Comparison of ENCODE assay signal across 11 cellular contexts in the genomic region with DNA sequence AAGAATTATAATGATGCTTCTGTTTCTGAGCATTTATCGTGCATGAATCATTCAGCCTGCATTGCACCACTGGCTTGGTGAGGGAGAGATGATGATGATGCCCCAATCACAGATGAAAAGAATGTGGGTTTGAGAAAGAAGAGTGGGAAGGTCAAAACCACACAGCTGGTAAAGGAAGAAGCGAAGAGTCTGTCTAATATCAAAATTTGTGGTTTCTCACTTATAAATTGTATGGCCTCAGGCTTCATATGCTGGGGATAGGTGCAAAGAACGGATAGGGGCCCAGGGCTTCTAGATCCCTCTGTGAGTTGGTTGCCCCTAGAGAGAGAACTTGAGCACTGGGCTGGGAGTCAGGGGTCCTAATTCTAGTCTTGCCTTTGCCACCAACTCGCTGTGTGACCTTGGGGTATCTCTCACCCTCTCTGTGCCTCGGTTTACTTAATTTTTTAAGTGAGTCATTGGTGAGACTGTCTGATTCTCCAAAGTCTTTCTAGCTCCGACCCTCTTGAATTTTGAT. TPM values are rescaled to one million over a fixed set of nuclear protein-coding genes. Genes with fewer than 3 reads are reported as not detected.
DNase-seq lines count a peak whose midpoint lies in the region; ATAC-seq and TF ChIP-seq lines count a peak whose summit lies in the region.
"Had no signal": no experiment of that assay in that cellular context is flagged by ENCODE, and none has a peak within 500 bp of the region (broad histone marks: within the 10 kb centered on the region; RNA-seq: fewer than 3 reads in every experiment).

No MANE protein-coding gene starts in this region.

- no peak for TF ChIP-seq POLR2A in esophagus squamous epithelium (IDR thresholded peaks at IDR 0.05)

- peak; percentile 62 to 69 for ATAC-seq in activated T-cell treated with anti-CD3 and anti-CD28 coated beads, Interleukin-2, amount 50 U/mL, for 4 hours
- ATAC-seq: Panc1 had no signal

- TF ChIP-seq CTCF in A673 (conservative IDR thresholded peaks at IDR 0.05; ENCODE audit: low read depth, low read length) (no peak), esophagus squamous epithelium (IDR thresholded peaks at IDR 0.05) (no peak)

- no peaks in the 10 kb centered on the region for H3K27me3 Mint-ChIP-seq in activated T-cell treated with anti-CD3 and anti-CD28 coated beads, Interleukin-2, amount 50 U/mL, for 4 hours (ENCODE audit: low read depth)

- CTCF ChIA-PET in A673 (lab: Charles Lee): no interaction called here

- intact Hi-C loops in A673 (cut with micrococcal nuclease; ENCODE audit: unreplicated experiment): no loop called here
- intact Hi-C loops in esophagus squamous epithelium (cut with DNase I): no loop called here

- WGBS in esophagus squamous epithelium, 2 donors: 68 to 69% methylated on average over 5 to 6 of the region's 6 CpGs

- H3K4me3 ChIP-seq in A673 (ENCODE audit: low read depth, low read length, poor library complexity, severe bottlenecking): no peak overlapping the region
- H3K4me3 ChIP-seq in esophagus squamous epithelium: no peak overlapping the region

- H3K9me3 ChIP-seq in A673 (ENCODE audit: low read depth, low read length, poor library complexity, severe bottlenecking) (no peaks in the 10 kb centered on the region), esophagus squamous epithelium (no peaks in the 10 kb centered on the region)

- H3K4me1 Mint-ChIP-seq in activated T-cell treated with anti-CD3 and anti-CD28 coated beads, Interleukin-2, amount 50 U/mL, for 4 hours (ENCODE audit: low read depth): peaks cover 62% of the 10 kb centered on the region

- H3K36me3 ChIP-seq in A673 (ENCODE audit: insufficient read depth, low read length, poor library complexity, severe bottlenecking) (no peaks in the 10 kb centered on the region), esophagus squamous epithelium (no peaks in the 10 kb centered on the region)

- peaks cover 8% of the 10 kb centered on the region for H3K36me3 Mint-ChIP-seq in activated T-cell treated with anti-CD3 and anti-CD28 coated beads, Interleukin-2, amount 50 U/mL, for 4 hours (ENCODE audit: insufficient read depth)

- peaks cover 30% of the 10 kb centered on the region for H3K4me1 ChIP-seq in A673 (ENCODE audit: insufficient read depth, low read length, poor library complexity, severe bottlenecking)
- H3K4me1 ChIP-seq in esophagus squamous epithelium: peaks cover 2 to 42% (median 6%) of the 10 kb centered on the region in 3 donors

- POLR2A ChIA-PET in A673 (lab: Charles Lee; ENCODE audit: low non-redundant PET): no interaction called here

- H3K27ac ChIP-seq in A673 (ENCODE audit: low read depth, low read length, poor library complexity, severe bottlenecking) (no peak overlapping the region), esophagus squamous epithelium (no peak overlapping the region)

- H3K4me3 Mint-ChIP-seq in activated T-cell treated with anti-CD3 and anti-CD28 coated beads, Interleukin-2, amount 50 U/mL, for 4 hours: peak overlapping the region; percentile 93

- no TSS peak for BruUV-seq in A673 (replicated peaks; lab: Mats Ljungman, UMichigan)

- DNase-seq in A673 (ENCODE audit: low spot score) (peak; percentile 39), HCEC 1CT (peak; percentile 76), foreskin melanocyte (peak; percentile 75), esophagus squamous epithelium (lab: John Stamatoyannopoulos, UW) (no peak), D341Med (ENCODE audit: low spot score) (no peak), NCI-H2171 treated with DMSO at 0.1 percent for 48 hours (lab: John Stamatoyannopoulos, UW) (no peak), NCI-H748 (lab: John Stamatoyannopoulos, UW; ENCODE audit: unreplicated experiment) (no peak)
- no peak for DNase-seq in activated T-cell treated with anti-CD3 and anti-CD28 coated beads, Interleukin-2, amount 50 U/mL, for 4 hours
- DNase-seq: DMS79, islet precursor cell had no signal

- H3K27me3 ChIP-seq in A673 (replicated peaks; ENCODE audit: insufficient read depth, low read depth, low read length, poor library complexity) (no peaks in the 10 kb centered on the region), esophagus squamous epithelium (no peaks in the 10 kb centered on the region)

- no peaks in the 10 kb centered on the region for H3K9me3 Mint-ChIP-seq in activated T-cell treated with anti-CD3 and anti-CD28 coated beads, Interleukin-2, amount 50 U/mL, for 4 hours

RNA-seq across cellular contexts. Expression of a gene that starts 2.2 kb away (rescaled TPM):
- total RNA-seq in A673 (2021) (0.70 and 0.73 TPM in 2 replicates), esophagus squamous epithelium (1 to 10 TPM; 2.4 to 9.7 (median 6.6) TPM)
- 1 to 10 TPM; 5.5 to 8.8 (median 6.2) TPM for total RNA-seq in activated T-cell treated with anti-CD3 and anti-CD28 coated beads, Interleukin-2, amount 50 U/mL, for 4 hours

RNA-seq across cellular contexts. Expression of a gene that starts 20.6 kb away (rescaled TPM):
- total RNA-seq in A673 (2021) (25.5 and 28.4 TPM in 2 replicates), esophagus squamous epithelium (10 to 100 TPM in 1 of 4 donors, 1 to 10 TPM in 3; 7.8 to 15.6 (median 8.6) TPM)
- 10 to 100 TPM; 40.3 to 55.0 (median 40.5) TPM for total RNA-seq in activated T-cell treated with anti-CD3 and anti-CD28 coated beads, Interleukin-2, amount 50 U/mL, for 4 hours

RNA-seq across cellular contexts. Expression of a gene that starts 58.5 kb away (rescaled TPM):
- total RNA-seq in A673 (2021) (not detected in 2 replicates), esophagus squamous epithelium (not detected)
- total RNA-seq in activated T-cell treated with anti-CD3 and anti-CD28 coated beads, Interleukin-2, amount 50 U/mL, for 4 hours: not detected

Comparison
In these comparisons a context has a peak if more than half of its experiments do, and no peak if none do; other contexts are left out.
1. DNase-seq: peak in A673 (single experiment), HCEC 1CT (single experiment) and foreskin melanocyte (single experiment); none in activated T-cell treated with anti-CD3 and anti-CD28 coated beads, Interleukin-2, amount 50 U/mL, for 4 hours (single experiment), esophagus squamous epithelium (single experiment), D341Med (single experiment), NCI-H2171 treated with DMSO at 0.1 percent for 48 hours (single experiment) and NCI-H748 (single experiment).